ENCODE assay signal across 2 cellular contexts in the genomic region with DNA sequence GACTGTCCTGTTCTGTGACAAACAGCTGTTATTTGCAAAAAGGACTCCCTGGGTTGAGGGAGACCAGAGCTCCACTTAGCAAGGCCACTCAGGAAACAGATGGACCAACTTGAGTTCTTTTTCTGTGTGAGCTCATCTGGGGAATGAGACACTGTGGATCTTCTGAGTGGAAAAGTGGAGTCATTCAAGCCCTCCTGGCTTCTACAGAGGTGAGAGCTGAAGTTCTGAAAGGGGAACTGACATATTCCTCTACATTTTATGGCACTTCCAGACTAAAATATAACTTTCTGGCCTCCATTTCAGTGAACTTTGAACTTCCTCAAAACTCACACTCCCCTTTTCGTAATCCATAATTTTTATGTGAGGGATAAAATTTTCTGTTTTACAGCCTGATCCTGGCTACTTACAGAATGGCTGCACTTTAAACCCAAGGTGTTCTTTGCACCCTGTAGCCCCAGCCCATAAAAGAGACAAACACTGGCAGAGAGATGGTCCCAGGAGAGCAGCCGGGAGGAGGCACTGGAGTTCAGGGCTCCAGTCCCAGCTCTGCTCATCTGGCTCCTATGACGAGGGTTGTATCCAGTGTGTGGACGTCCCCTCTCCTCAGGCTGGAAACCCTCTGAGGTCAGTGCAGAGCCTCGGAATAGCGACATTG.
TF ChIP-seq lines count a peak whose summit lies in the region.

No MANE protein-coding gene starts in this region.

TF ChIP-seq in SK-N-SH, 30 proteins besides CTCF, POLR2A, EP300 and RAD21:
- TF ChIP-seq, protein P1, sequence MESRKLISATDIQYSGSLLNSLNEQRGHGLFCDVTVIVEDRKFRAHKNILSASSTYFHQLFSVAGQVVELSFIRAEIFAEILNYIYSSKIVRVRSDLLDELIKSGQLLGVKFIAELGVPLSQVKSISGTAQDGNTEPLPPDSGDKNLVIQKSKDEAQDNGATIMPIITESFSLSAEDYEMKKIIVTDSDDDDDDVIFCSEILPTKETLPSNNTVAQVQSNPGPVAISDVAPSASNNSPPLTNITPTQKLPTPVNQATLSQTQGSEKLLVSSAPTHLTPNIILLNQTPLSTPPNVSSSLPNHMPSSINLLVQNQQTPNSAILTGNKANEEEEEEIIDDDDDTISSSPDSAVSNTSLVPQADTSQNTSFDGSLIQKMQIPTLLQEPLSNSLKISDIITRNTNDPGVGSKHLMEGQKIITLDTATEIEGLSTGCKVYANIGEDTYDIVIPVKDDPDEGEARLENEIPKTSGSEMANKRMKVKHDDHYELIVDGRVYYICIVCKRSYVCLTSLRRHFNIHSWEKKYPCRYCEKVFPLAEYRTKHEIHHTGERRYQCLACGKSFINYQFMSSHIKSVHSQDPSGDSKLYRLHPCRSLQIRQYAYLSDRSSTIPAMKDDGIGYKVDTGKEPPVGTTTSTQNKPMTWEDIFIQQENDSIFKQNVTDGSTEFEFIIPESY (IDR thresholded peaks at IDR 0.05; ENCODE audit: borderline replicate concordance, low read depth): no peak
- TF ChIP-seq MXI1 (IDR thresholded peaks at IDR 0.05; ENCODE audit: low read depth, low read length): no peak
- TF ChIP-seq EZH2phosphoT487 (IDR thresholded peaks at IDR 0.05; ENCODE audit: borderline replicate concordance, low read depth): no peak
- TF ChIP-seq RXRA (IDR thresholded peaks at IDR 0.05; ENCODE audit: borderline replicate concordance, low read depth): no peak
- TF ChIP-seq MEF2A (IDR thresholded peaks at IDR 0.05; ENCODE audit: borderline replicate concordance, low read depth): no peak
- TF ChIP-seq TAF1 (IDR thresholded peaks at IDR 0.05; ENCODE audit: borderline replicate concordance, low read depth, low read length): no peak
- no peak for TF ChIP-seq JUND (IDR thresholded peaks at IDR 0.05)
- no peak for TF ChIP-seq FOXJ3 (CRISPR knock-in tag; IDR thresholded peaks at IDR 0.05)
- no peak for TF ChIP-seq TCF12 (IDR thresholded peaks at IDR 0.05)
- TF ChIP-seq POLR2AphosphoS5 (IDR thresholded peaks at IDR 0.05; ENCODE audit: low read depth, low read length): no peak
- no peak for TF ChIP-seq SIN3A (IDR thresholded peaks at IDR 0.05; ENCODE audit: borderline replicate concordance, low read depth, low read length)
TF ChIP-seq in SK-N-SH: peak in this region for 0.

TF ChIP-seq in SK-N-SH treated with all-trans-retinoic acid at 6 μM for 48 hours, 23 proteins besides CTCF, POLR2A, EP300 and RAD21 (continued from another document):
- TF ChIP-seq, protein P2, sequence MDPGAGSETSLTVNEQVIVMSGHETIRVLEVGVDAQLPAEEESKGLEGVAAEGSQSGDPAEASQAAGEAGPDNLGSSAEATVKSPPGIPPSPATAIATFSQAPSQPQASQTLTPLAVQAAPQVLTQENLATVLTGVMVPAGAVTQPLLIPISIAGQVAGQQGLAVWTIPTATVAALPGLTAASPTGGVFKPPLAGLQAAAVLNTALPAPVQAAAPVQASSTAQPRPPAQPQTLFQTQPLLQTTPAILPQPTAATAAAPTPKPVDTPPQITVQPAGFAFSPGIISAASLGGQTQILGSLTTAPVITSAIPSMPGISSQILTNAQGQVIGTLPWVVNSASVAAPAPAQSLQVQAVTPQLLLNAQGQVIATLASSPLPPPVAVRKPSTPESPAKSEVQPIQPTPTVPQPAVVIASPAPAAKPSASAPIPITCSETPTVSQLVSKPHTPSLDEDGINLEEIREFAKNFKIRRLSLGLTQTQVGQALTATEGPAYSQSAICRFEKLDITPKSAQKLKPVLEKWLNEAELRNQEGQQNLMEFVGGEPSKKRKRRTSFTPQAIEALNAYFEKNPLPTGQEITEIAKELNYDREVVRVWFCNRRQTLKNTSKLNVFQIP (CRISPR knock-in tag; IDR thresholded peaks at IDR 0.05; ENCODE audit: borderline replicate concordance, low read depth): no peak
- TF ChIP-seq ISL1 (CRISPR knock-in tag; IDR thresholded peaks at IDR 0.05): no peak
- TF ChIP-seq, protein P3, sequence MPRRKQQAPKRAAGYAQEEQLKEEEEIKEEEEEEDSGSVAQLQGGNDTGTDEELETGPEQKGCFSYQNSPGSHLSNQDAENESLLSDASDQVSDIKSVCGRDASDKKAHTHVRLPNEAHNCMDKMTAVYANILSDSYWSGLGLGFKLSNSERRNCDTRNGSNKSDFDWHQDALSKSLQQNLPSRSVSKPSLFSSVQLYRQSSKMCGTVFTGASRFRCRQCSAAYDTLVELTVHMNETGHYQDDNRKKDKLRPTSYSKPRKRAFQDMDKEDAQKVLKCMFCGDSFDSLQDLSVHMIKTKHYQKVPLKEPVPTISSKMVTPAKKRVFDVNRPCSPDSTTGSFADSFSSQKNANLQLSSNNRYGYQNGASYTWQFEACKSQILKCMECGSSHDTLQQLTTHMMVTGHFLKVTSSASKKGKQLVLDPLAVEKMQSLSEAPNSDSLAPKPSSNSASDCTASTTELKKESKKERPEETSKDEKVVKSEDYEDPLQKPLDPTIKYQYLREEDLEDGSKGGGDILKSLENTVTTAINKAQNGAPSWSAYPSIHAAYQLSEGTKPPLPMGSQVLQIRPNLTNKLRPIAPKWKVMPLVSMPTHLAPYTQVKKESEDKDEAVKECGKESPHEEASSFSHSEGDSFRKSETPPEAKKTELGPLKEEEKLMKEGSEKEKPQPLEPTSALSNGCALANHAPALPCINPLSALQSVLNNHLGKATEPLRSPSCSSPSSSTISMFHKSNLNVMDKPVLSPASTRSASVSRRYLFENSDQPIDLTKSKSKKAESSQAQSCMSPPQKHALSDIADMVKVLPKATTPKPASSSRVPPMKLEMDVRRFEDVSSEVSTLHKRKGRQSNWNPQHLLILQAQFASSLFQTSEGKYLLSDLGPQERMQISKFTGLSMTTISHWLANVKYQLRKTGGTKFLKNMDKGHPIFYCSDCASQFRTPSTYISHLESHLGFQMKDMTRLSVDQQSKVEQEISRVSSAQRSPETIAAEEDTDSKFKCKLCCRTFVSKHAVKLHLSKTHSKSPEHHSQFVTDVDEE (CRISPR knock-in tag; IDR thresholded peaks at IDR 0.05): no peak
- TF ChIP-seq ZFP3 (CRISPR knock-in tag; IDR thresholded peaks at IDR 0.05): no peak
